9 cellular contexts compared by ENCODE assay signal in the genomic region with DNA sequence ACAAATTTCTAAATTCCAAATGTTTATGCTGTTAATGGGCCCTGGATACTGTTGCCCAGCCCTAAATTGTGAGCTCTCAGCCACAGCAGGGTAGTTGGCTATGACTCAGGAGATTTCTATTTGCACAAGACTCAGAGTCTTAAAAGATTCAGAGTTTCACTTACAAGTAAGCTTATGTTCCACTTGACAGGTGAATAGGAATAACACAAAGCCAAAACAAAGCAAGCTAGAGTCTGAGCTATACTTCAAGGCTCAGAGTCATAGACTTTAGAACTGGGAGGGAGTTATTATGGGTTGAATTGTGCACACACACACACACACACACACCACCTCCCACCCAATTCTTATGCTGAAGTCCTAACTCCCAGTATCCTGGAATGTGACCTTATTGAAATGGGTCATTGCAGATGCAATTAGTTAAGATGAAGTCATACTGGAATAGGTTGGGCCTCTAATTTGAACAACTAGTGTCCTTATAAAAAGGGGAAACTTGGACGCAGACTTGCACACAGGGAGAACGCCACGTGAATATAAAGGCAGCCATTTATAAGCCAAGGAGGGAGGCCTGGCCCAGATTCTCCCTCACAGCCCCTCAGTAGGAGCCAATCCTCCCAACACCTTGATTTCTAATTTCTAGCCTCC. TPM values are rescaled to one million over a fixed set of nuclear protein-coding genes. Genes with fewer than 3 reads are reported as not detected.
DNase-seq lines count a peak whose midpoint lies in the region; ATAC-seq, FAIRE-seq and TF ChIP-seq lines count a peak whose summit lies in the region.
"Had no signal": no experiment of that assay in that cellular context is flagged by ENCODE, and none has a peak within 500 bp of the region (broad histone marks: within the 10 kb centered on the region; RNA-seq: fewer than 3 reads in every experiment).

No MANE protein-coding gene starts in this region.

- CTCF ChIA-PET in AG04450 (lab: Charles Lee): interaction anchor here (1.3 kb wide), 1 partner anchor 76 kb away, joined by 3 read pairs; no protein-coding TSS in a partner anchor

- DNase-seq in AG04450 (ENCODE audit: low read depth, low spot score): peak; percentile 49
- DNase-seq in HT-29 (ENCODE audit: low spot score): peak; percentile 67
- DNase-seq in bronchial epithelial cell (ENCODE audit: low read depth): peak; percentile 86
- DNase-seq in medulla oblongata (ENCODE audit: extremely low spot score): peak; percentile 37
- no peak for DNase-seq in ureter (ENCODE audit: low spot score)

- H3K27ac ChIP-seq in AG04450 (ENCODE audit: low read depth, low read length): no peak overlapping the region

- no peak for ATAC-seq in GM19023 (IDR thresholded peaks at IDR 0.05; ENCODE audit: unreplicated experiment)
- no peak for ATAC-seq in GM21381 (IDR thresholded peaks at IDR 0.05; ENCODE audit: unreplicated experiment)
- ATAC-seq in HG03521 (IDR thresholded peaks at IDR 0.05; ENCODE audit: unreplicated experiment): no peak
- ATAC-seq: activated CD8-positive, alpha-beta T cell treated with anti-CD3 and anti-CD28 coated beads for 36 hours had no signal

- no peaks in the 10 kb centered on the region for H3K9me3 ChIP-seq in AG04450 (ENCODE audit: control insufficient read depth, insufficient read depth, low read length)

- POLR2A ChIA-PET in AG04450 (lab: Yijun Ruan, JAX): interaction anchor here (0.6 to 0.8 kb wide), 4 partner anchors 29 to 1179 kb away, joined by 3 to 4 read pairs (median 3); partner anchors contain the start of gene PRDX6

- H3K4me3 ChIP-seq in AG04450 (ENCODE audit: low read depth, low read length) (no peak overlapping the region), bronchial epithelial cell (ENCODE audit: low read depth, low read length) (no peak overlapping the region)

- TF ChIP-seq CTCF in AG04450 (IDR thresholded peaks at IDR 0.05; ENCODE audit: low read depth, low read length) (no peak), bronchial epithelial cell (IDR thresholded peaks at IDR 0.05; ENCODE audit: insufficient read depth, low read length, severe bottlenecking) (no peak)

- no peaks in the 10 kb centered on the region for H3K36me3 ChIP-seq in bronchial epithelial cell (ENCODE audit: control insufficient read depth, insufficient read depth, low read length)

- FAIRE-seq in bronchial epithelial cell (lab: Jason Lieb, UNC): no peak

- H3K27me3 ChIP-seq in AG04450 (ENCODE audit: control insufficient read depth, insufficient read depth, low read length) (no peaks in the 10 kb centered on the region), bronchial epithelial cell (ENCODE audit: control insufficient read depth, insufficient read depth, low read length) (no peaks in the 10 kb centered on the region)

RNA-seq across cellular contexts. Expression of gene PRDX6, which starts 30.2 kb away (rescaled TPM):
- 545 and 556 TPM in 2 replicates for polyA plus RNA-seq in AG04450 (2011; rRNA removed)
- 528 and 592 TPM in 2 replicates for polyA minus RNA-seq in AG04450 (2011; rRNA and poly(A)+ RNA removed)
- 107 and 112 TPM in 2 replicates for total RNA-seq in HT-29 (2014; rRNA removed; shearing (Covaris generic))
- 159 and 185 TPM in 2 replicates for total RNA-seq in bronchial epithelial cell
- 167 TPM for total RNA-seq in ureter
